In the genomic region with DNA sequence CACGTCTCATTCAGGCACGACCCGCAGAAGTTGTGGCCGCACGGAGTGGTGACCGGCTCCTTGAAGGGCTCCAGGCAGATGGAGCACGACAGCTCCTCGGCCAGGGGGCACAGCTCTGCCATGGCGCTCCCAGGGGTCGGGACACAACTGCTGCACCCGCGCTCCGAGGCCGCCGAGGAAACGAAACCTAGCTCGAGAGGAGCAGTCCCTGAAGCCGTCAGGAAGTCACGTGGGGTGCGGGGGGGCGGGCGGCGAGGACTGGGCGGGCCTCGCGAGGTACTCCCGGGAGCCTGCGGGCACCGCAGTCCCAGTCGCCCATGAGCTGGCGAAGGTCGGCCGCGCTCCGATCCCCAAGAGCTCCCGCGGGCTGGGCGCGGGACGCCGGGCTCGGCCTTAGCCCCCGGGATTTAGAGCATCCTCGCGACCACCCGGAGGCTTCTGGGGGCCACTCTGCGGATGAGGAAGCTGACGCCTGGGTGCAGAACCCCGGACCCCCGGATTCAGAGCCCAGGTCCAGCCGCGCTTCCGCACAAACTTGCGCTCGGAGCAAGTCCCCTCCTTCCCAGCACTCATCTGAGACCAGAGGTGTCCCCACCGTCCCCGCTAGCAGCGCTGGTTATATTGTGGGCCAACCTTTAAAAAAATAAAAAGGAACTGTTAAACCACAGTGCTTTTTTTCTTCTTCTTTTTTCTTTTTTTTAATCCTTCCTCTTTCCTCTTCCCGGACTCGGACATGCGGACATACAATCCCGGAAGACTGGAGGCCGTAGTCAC, we compare ENCODE assay signal across 1 cellular context.
TF ChIP-seq lines count a peak whose summit lies in the region.

A gene with protein sequence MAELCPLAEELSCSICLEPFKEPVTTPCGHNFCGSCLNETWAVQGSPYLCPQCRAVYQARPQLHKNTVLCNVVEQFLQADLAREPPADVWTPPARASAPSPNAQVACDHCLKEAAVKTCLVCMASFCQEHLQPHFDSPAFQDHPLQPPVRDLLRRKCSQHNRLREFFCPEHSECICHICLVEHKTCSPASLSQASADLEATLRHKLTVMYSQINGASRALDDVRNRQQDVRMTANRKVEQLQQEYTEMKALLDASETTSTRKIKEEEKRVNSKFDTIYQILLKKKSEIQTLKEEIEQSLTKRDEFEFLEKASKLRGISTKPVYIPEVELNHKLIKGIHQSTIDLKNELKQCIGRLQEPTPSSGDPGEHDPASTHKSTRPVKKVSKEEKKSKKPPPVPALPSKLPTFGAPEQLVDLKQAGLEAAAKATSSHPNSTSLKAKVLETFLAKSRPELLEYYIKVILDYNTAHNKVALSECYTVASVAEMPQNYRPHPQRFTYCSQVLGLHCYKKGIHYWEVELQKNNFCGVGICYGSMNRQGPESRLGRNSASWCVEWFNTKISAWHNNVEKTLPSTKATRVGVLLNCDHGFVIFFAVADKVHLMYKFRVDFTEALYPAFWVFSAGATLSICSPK (minus strand): TSS at position 183 of the 774 bp plus-strand sequence. CDS start 61 bp downstream, at position 122.

TF ChIP-seq in HepG2, 621 proteins besides CTCF, POLR2A, EP300 and RAD21 (continued from another document and continues in another):
- TF ChIP-seq, protein P1, sequence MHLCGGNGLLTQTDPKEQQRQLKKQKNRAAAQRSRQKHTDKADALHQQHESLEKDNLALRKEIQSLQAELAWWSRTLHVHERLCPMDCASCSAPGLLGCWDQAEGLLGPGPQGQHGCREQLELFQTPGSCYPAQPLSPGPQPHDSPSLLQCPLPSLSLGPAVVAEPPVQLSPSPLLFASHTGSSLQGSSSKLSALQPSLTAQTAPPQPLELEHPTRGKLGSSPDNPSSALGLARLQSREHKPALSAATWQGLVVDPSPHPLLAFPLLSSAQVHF (CRISPR knock-in tag; IDR thresholded peaks at IDR 0.05) = no peak
- TF ChIP-seq RORA (CRISPR knock-in tag; IDR thresholded peaks at IDR 0.05) (no peak; the same call in 1 of the 2 replicates), RFXAP (CRISPR knock-in tag; IDR thresholded peaks at IDR 0.05; ENCODE audit: borderline replicate concordance) (0 out of 2 replicates have a peak, but pooled peaks have one; percentile 85), TOE1 (CRISPR knock-in tag; IDR thresholded peaks at IDR 0.05) (peak; percentile 57; the same call in 1 of the 2 replicates), RFX1 (IDR thresholded peaks at IDR 0.05) (no peak), ZNF484 (CRISPR knock-in tag; IDR thresholded peaks at IDR 0.05; ENCODE audit: borderline replicate concordance, low read depth) (no peak; the same call in 1 of the 2 replicates), ZNF746 (CRISPR knock-in tag; IDR thresholded peaks at IDR 0.05) (peak; percentile 53; the same call in 1 of the 2 replicates), ZSCAN31 (CRISPR knock-in tag; IDR thresholded peaks at IDR 0.05; ENCODE audit: low read depth) (peak; percentile 81; the same call in 1 of the 2 replicates), ZNF550 (CRISPR knock-in tag; IDR thresholded peaks at IDR 0.05; ENCODE audit: borderline replicate concordance) (peak; percentile 21), SMARCE1 (IDR thresholded peaks at IDR 0.05; ENCODE audit: borderline replicate concordance) (no peak), SIN3A (IDR thresholded peaks at IDR 0.05; ENCODE audit: borderline replicate concordance, low read depth, low read length) (peak; percentile 84), ZNF75D (CRISPR knock-in tag; IDR thresholded peaks at IDR 0.05; ENCODE audit: borderline replicate concordance) (no peak), ZNF644 (CRISPR knock-in tag; IDR thresholded peaks at IDR 0.05; ENCODE audit: low read depth) (no peak), YEATS2 (CRISPR knock-in tag; IDR thresholded peaks at IDR 0.05; ENCODE audit: borderline replicate concordance) (peak; percentile 87), MXD4 (CRISPR knock-in tag; IDR thresholded peaks at IDR 0.05) (peak; percentile 82), ZNF841 (CRISPR knock-in tag; IDR thresholded peaks at IDR 0.05; ENCODE audit: borderline replicate concordance) (peak; percentile 92), MAFG (CRISPR knock-in tag; IDR thresholded peaks at IDR 0.05) (no peak), MAFF (IDR thresholded peaks at IDR 0.05; ENCODE audit: low read depth, low read length) (no peak), ZNF543 (CRISPR knock-in tag; IDR thresholded peaks at IDR 0.05) (peak; percentile 94), ZFP1 (CRISPR knock-in tag; IDR thresholded peaks at IDR 0.05) (0 out of 2 replicates have a peak, but pooled peaks have one; percentile 44), ZSCAN21 (CRISPR knock-in tag; IDR thresholded peaks at IDR 0.05; ENCODE audit: borderline replicate concordance) (peak; percentile 98), RFXANK (CRISPR knock-in tag; IDR thresholded peaks at IDR 0.05) (peak; percentile 85), SMAD9 (CRISPR knock-in tag; IDR thresholded peaks at IDR 0.05) (0 out of 2 replicates have a peak, but pooled peaks have one; percentile 62), ZNF7 (CRISPR knock-in tag; IDR thresholded peaks at IDR 0.05) (peak; percentile 43), THYN1 (CRISPR knock-in tag; IDR thresholded peaks at IDR 0.05; ENCODE audit: borderline replicate concordance, low read depth) (peak; percentile 96), FOXK1 (CRISPR knock-in tag; IDR thresholded peaks at IDR 0.05; ENCODE audit: borderline replicate concordance, low read depth) (peak; percentile 52; the same call in 1 of the 2 replicates), ZNF225 (CRISPR knock-in tag; IDR thresholded peaks at IDR 0.05) (peak; percentile 94), MIXL1 (CRISPR knock-in tag; IDR thresholded peaks at IDR 0.05) (peak; percentile 45; the same call in 1 of the 2 replicates), ZBTB8A (CRISPR knock-in tag; IDR thresholded peaks at IDR 0.05; ENCODE audit: borderline replicate concordance, low read depth) (peak; percentile 82; the same call in 1 of the 2 replicates), ZFP62 (CRISPR knock-in tag; IDR thresholded peaks at IDR 0.05) (no peak), SMAD3 (CRISPR knock-in tag; IDR thresholded peaks at IDR 0.05) (no peak; the same call in 1 of the 2 replicates), ZBTB42 (CRISPR knock-in tag; IDR thresholded peaks at IDR 0.05) (peak; percentile 40; the same call in 1 of the 2 replicates), ZNF790 (CRISPR knock-in tag; IDR thresholded peaks at IDR 0.05; ENCODE audit: borderline replicate concordance) (peak; percentile 71), HDAC1 (CRISPR knock-in tag; IDR thresholded peaks at IDR 0.05) (peak; percentile 89), SAP130 (CRISPR knock-in tag; IDR thresholded peaks at IDR 0.05; ENCODE audit: low read depth) (peak; percentile 86)
- TF ChIP-seq, protein P2, sequence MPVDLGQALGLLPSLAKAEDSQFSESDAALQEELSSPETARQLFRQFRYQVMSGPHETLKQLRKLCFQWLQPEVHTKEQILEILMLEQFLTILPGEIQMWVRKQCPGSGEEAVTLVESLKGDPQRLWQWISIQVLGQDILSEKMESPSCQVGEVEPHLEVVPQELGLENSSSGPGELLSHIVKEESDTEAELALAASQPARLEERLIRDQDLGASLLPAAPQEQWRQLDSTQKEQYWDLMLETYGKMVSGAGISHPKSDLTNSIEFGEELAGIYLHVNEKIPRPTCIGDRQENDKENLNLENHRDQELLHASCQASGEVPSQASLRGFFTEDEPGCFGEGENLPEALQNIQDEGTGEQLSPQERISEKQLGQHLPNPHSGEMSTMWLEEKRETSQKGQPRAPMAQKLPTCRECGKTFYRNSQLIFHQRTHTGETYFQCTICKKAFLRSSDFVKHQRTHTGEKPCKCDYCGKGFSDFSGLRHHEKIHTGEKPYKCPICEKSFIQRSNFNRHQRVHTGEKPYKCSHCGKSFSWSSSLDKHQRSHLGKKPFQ (CRISPR knock-in tag; IDR thresholded peaks at IDR 0.05; ENCODE audit: insufficient replicate concordance) = peak; percentile 89
- TF ChIP-seq, protein P3, sequence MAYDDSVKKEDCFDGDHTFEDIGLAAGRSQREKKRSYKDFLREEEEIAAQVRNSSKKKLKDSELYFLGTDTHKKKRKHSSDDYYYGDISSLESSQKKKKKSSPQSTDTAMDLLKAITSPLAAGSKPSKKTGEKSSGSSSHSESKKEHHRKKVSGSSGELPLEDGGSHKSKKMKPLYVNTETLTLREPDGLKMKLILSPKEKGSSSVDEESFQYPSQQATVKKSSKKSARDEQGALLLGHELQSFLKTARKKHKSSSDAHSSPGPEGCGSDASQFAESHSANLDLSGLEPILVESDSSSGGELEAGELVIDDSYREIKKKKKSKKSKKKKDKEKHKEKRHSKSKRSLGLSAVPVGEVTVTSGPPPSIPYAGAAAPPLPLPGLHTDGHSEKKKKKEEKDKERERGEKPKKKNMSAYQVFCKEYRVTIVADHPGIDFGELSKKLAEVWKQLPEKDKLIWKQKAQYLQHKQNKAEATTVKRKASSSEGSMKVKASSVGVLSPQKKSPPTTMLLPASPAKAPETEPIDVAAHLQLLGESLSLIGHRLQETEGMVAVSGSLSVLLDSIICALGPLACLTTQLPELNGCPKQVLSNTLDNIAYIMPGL (CRISPR knock-in tag; IDR thresholded peaks at IDR 0.05; ENCODE audit: borderline replicate concordance in 1 of 2, low read depth in 1 of 2) = peak; percentile 87 to 94
- TF ChIP-seq, protein P4, sequence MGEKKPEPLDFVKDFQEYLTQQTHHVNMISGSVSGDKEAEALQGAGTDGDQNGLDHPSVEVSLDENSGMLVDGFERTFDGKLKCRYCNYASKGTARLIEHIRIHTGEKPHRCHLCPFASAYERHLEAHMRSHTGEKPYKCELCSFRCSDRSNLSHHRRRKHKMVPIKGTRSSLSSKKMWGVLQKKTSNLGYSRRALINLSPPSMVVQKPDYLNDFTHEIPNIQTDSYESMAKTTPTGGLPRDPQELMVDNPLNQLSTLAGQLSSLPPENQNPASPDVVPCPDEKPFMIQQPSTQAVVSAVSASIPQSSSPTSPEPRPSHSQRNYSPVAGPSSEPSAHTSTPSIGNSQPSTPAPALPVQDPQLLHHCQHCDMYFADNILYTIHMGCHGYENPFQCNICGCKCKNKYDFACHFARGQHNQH (CRISPR knock-in tag; IDR thresholded peaks at IDR 0.05) = peak; percentile 89
- TF ChIP-seq, protein P5, sequence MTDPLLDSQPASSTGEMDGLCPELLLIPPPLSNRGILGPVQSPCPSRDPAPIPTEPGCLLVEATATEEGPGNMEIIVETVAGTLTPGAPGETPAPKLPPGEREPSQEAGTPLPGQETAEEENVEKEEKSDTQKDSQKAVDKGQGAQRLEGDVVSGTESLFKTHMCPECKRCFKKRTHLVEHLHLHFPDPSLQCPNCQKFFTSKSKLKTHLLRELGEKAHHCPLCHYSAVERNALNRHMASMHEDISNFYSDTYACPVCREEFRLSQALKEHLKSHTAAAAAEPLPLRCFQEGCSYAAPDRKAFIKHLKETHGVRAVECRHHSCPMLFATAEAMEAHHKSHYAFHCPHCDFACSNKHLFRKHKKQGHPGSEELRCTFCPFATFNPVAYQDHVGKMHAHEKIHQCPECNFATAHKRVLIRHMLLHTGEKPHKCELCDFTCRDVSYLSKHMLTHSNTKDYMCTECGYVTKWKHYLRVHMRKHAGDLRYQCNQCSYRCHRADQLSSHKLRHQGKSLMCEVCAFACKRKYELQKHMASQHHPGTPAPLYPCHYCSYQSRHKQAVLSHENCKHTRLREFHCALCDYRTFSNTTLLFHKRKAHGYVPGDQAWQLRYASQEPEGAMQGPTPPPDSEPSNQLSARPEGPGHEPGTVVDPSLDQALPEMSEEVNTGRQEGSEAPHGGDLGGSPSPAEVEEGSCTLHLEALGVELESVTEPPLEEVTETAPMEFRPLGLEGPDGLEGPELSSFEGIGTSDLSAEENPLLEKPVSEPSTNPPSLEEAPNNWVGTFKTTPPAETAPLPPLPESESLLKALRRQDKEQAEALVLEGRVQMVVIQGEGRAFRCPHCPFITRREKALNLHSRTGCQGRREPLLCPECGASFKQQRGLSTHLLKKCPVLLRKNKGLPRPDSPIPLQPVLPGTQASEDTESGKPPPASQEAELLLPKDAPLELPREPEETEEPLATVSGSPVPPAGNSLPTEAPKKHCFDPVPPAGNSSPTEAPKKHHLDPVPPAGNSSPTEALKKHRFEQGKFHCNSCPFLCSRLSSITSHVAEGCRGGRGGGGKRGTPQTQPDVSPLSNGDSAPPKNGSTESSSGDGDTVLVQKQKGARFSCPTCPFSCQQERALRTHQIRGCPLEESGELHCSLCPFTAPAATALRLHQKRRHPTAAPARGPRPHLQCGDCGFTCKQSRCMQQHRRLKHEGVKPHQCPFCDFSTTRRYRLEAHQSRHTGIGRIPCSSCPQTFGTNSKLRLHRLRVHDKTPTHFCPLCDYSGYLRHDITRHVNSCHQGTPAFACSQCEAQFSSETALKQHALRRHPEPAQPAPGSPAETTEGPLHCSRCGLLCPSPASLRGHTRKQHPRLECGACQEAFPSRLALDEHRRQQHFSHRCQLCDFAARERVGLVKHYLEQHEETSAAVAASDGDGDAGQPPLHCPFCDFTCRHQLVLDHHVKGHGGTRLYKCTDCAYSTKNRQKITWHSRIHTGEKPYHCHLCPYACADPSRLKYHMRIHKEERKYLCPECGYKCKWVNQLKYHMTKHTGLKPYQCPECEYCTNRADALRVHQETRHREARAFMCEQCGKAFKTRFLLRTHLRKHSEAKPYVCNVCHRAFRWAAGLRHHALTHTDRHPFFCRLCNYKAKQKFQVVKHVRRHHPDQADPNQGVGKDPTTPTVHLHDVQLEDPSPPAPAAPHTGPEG (CRISPR knock-in tag; IDR thresholded peaks at IDR 0.05) = peak; percentile 30; the same call in 1 of the 2 replicates
- TF ChIP-seq, protein P6, sequence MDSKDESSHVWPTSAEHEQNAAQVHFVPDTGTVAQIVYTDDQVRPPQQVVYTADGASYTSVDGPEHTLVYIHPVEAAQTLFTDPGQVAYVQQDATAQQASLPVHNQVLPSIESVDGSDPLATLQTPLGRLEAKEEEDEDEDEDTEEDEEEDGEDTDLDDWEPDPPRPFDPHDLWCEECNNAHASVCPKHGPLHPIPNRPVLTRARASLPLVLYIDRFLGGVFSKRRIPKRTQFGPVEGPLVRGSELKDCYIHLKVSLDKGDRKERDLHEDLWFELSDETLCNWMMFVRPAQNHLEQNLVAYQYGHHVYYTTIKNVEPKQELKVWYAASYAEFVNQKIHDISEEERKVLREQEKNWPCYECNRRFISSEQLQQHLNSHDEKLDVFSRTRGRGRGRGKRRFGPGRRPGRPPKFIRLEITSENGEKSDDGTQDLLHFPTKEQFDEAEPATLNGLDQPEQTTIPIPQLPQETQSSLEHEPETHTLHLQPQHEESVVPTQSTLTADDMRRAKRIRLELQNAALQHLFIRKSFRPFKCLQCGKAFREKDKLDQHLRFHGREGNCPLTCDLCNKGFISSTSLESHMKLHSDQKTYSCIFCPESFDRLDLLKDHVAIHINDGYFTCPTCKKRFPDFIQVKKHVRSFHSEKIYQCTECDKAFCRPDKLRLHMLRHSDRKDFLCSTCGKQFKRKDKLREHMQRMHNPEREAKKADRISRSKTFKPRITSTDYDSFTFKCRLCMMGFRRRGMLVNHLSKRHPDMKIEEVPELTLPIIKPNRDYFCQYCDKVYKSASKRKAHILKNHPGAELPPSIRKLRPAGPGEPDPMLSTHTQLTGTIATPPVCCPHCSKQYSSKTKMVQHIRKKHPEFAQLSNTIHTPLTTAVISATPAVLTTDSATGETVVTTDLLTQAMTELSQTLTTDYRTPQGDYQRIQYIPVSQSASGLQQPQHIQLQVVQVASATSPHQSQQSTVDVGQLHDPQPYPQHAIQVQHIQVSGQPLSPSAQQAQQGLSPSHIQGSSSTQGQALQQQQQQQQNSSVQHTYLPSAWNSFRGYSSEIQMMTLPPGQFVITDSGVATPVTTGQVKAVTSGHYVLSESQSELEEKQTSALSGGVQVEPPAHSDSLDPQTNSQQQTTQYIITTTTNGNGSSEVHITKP (CRISPR knock-in tag; IDR thresholded peaks at IDR 0.05; ENCODE audit: low read depth) = peak; percentile 77
- TF ChIP-seq, protein P7, sequence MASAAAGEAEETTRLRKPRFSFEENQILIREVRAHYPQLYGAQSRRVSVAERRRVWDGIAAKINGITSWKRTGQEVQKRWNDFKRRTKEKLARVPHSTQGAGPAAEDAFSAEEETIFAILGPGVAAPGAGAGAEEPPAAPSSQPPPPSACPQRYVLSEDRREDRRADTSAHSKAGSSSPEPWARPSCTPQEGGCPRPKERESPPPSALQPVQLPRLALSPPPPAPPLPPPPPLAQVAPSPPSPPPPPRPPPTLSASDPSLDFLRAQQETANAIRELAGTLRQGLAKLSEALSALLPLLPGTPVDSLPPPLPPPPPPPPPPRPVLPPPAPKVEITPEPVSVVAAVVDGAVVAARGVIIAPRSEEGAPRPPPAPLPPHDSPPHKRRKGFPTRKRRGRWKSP (CRISPR knock-in tag; IDR thresholded peaks at IDR 0.05) = peak; percentile 94
